2 cellular contexts compared by ENCODE assay signal in the genomic region with DNA sequence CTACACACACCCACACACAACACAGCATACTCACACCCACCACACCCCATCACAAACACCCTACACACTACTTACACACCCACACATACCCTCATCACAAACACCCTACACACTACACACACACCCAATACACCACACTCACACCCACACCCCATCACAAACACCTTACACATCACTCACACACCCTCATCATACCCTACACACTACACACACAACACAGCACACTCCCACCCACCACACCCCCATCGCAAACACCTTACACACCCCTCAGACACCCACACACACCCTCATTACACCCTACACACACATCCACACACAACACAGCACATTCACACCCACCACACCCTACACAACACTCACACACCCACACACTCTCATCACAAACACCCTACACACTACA.
TF ChIP-seq lines count a peak whose summit lies in the region.

No MANE protein-coding gene starts in this region.

TF ChIP-seq in GM23338, 12 proteins besides CTCF, POLR2A, EP300 and RAD21:
- TF ChIP-seq EZH2 (IDR thresholded peaks at IDR 0.05; ENCODE audit: low read depth, unreplicated experiment) (no peak), EZH2phosphoT487 (IDR thresholded peaks at IDR 0.05; ENCODE audit: unreplicated experiment) (no peak)
- TF ChIP-seq, protein P1, sequence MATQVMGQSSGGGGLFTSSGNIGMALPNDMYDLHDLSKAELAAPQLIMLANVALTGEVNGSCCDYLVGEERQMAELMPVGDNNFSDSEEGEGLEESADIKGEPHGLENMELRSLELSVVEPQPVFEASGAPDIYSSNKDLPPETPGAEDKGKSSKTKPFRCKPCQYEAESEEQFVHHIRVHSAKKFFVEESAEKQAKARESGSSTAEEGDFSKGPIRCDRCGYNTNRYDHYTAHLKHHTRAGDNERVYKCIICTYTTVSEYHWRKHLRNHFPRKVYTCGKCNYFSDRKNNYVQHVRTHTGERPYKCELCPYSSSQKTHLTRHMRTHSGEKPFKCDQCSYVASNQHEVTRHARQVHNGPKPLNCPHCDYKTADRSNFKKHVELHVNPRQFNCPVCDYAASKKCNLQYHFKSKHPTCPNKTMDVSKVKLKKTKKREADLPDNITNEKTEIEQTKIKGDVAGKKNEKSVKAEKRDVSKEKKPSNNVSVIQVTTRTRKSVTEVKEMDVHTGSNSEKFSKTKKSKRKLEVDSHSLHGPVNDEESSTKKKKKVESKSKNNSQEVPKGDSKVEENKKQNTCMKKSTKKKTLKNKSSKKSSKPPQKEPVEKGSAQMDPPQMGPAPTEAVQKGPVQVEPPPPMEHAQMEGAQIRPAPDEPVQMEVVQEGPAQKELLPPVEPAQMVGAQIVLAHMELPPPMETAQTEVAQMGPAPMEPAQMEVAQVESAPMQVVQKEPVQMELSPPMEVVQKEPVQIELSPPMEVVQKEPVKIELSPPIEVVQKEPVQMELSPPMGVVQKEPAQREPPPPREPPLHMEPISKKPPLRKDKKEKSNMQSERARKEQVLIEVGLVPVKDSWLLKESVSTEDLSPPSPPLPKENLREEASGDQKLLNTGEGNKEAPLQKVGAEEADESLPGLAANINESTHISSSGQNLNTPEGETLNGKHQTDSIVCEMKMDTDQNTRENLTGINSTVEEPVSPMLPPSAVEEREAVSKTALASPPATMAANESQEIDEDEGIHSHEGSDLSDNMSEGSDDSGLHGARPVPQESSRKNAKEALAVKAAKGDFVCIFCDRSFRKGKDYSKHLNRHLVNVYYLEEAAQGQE (IDR thresholded peaks at IDR 0.05; ENCODE audit: unreplicated experiment): no peak

TF ChIP-seq in H1, 55 proteins besides CTCF, POLR2A, EP300 and RAD21:
- TF ChIP-seq POU5F1 (IDR thresholded peaks at IDR 0.05; ENCODE audit: low read depth, low read length) (no peak), CTBP2 (IDR thresholded peaks at IDR 0.05; ENCODE audit: borderline replicate concordance, insufficient read depth, insufficient read length, low read length) (no peak), SP1 (IDR thresholded peaks at IDR 0.05; ENCODE audit: low read depth, low read length) (no peak), FOSL1 (IDR thresholded peaks at IDR 0.05; ENCODE audit: insufficient read depth, low read depth, low read length) (no peak), KDM1A (IDR thresholded peaks at IDR 0.05; ENCODE audit: borderline replicate concordance, low read length) (no peak), SIRT6 (IDR thresholded peaks at IDR 0.05; ENCODE audit: low read length) (no peak), SIX5 (IDR thresholded peaks at IDR 0.05; ENCODE audit: low read depth, low read length) (no peak), BRCA1 (IDR thresholded peaks at IDR 0.05; ENCODE audit: low read depth, low read length) (no peak), MAFK (IDR thresholded peaks at IDR 0.05; ENCODE audit: low read depth, low read length) (no peak)
- TF ChIP-seq, protein P2, sequence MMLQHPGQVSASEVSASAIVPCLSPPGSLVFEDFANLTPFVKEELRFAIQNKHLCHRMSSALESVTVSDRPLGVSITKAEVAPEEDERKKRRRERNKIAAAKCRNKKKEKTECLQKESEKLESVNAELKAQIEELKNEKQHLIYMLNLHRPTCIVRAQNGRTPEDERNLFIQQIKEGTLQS (IDR thresholded peaks at IDR 0.05; ENCODE audit: insufficient read depth, low read depth, low read length): no peak
- TF ChIP-seq, protein P3, sequence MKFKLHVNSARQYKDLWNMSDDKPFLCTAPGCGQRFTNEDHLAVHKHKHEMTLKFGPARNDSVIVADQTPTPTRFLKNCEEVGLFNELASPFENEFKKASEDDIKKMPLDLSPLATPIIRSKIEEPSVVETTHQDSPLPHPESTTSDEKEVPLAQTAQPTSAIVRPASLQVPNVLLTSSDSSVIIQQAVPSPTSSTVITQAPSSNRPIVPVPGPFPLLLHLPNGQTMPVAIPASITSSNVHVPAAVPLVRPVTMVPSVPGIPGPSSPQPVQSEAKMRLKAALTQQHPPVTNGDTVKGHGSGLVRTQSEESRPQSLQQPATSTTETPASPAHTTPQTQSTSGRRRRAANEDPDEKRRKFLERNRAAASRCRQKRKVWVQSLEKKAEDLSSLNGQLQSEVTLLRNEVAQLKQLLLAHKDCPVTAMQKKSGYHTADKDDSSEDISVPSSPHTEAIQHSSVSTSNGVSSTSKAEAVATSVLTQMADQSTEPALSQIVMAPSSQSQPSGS (IDR thresholded peaks at IDR 0.05; ENCODE audit: low read length): no peak
- TF ChIP-seq, protein P4, sequence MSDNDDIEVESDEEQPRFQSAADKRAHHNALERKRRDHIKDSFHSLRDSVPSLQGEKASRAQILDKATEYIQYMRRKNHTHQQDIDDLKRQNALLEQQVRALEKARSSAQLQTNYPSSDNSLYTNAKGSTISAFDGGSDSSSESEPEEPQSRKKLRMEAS (IDR thresholded peaks at IDR 0.05): no peak
- TF ChIP-seq, protein P5, sequence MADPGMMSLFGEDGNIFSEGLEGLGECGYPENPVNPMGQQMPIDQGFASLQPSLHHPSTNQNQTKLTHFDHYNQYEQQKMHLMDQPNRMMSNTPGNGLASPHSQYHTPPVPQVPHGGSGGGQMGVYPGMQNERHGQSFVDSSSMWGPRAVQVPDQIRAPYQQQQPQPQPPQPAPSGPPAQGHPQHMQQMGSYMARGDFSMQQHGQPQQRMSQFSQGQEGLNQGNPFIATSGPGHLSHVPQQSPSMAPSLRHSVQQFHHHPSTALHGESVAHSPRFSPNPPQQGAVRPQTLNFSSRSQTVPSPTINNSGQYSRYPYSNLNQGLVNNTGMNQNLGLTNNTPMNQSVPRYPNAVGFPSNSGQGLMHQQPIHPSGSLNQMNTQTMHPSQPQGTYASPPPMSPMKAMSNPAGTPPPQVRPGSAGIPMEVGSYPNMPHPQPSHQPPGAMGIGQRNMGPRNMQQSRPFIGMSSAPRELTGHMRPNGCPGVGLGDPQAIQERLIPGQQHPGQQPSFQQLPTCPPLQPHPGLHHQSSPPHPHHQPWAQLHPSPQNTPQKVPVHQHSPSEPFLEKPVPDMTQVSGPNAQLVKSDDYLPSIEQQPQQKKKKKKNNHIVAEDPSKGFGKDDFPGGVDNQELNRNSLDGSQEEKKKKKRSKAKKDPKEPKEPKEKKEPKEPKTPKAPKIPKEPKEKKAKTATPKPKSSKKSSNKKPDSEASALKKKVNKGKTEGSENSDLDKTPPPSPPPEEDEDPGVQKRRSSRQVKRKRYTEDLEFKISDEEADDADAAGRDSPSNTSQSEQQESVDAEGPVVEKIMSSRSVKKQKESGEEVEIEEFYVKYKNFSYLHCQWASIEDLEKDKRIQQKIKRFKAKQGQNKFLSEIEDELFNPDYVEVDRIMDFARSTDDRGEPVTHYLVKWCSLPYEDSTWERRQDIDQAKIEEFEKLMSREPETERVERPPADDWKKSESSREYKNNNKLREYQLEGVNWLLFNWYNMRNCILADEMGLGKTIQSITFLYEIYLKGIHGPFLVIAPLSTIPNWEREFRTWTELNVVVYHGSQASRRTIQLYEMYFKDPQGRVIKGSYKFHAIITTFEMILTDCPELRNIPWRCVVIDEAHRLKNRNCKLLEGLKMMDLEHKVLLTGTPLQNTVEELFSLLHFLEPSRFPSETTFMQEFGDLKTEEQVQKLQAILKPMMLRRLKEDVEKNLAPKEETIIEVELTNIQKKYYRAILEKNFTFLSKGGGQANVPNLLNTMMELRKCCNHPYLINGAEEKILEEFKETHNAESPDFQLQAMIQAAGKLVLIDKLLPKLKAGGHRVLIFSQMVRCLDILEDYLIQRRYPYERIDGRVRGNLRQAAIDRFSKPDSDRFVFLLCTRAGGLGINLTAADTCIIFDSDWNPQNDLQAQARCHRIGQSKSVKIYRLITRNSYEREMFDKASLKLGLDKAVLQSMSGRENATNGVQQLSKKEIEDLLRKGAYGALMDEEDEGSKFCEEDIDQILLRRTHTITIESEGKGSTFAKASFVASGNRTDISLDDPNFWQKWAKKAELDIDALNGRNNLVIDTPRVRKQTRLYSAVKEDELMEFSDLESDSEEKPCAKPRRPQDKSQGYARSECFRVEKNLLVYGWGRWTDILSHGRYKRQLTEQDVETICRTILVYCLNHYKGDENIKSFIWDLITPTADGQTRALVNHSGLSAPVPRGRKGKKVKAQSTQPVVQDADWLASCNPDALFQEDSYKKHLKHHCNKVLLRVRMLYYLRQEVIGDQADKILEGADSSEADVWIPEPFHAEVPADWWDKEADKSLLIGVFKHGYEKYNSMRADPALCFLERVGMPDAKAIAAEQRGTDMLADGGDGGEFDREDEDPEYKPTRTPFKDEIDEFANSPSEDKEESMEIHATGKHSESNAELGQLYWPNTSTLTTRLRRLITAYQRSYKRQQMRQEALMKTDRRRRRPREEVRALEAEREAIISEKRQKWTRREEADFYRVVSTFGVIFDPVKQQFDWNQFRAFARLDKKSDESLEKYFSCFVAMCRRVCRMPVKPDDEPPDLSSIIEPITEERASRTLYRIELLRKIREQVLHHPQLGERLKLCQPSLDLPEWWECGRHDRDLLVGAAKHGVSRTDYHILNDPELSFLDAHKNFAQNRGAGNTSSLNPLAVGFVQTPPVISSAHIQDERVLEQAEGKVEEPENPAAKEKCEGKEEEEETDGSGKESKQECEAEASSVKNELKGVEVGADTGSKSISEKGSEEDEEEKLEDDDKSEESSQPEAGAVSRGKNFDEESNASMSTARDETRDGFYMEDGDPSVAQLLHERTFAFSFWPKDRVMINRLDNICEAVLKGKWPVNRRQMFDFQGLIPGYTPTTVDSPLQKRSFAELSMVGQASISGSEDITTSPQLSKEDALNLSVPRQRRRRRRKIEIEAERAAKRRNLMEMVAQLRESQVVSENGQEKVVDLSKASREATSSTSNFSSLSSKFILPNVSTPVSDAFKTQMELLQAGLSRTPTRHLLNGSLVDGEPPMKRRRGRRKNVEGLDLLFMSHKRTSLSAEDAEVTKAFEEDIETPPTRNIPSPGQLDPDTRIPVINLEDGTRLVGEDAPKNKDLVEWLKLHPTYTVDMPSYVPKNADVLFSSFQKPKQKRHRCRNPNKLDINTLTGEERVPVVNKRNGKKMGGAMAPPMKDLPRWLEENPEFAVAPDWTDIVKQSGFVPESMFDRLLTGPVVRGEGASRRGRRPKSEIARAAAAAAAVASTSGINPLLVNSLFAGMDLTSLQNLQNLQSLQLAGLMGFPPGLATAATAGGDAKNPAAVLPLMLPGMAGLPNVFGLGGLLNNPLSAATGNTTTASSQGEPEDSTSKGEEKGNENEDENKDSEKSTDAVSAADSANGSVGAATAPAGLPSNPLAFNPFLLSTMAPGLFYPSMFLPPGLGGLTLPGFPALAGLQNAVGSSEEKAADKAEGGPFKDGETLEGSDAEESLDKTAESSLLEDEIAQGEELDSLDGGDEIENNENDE (IDR thresholded peaks at IDR 0.05; ENCODE audit: insufficient replicate concordance, low read length): no peak
